ENCODE assay signal across 8 cellular contexts in genomic region chr16:11914759-11915643, GRCh38. TPM values are rescaled to one million over a fixed set of nuclear protein-coding genes. Genes with fewer than 3 reads are reported as not detected.
DNase-seq lines count a peak whose midpoint lies in the region; ATAC-seq, FAIRE-seq and TF ChIP-seq lines count a peak whose summit lies in the region.

No MANE protein-coding gene starts in this region.

- TF ChIP-seq CTCF in transverse colon (IDR thresholded peaks at IDR 0.05) = no peak

- peak overlapping the region; percentile 67 for H2AK5ac ChIP-seq in neuronal stem cell (ENCODE audit: low read depth, low read length)

- peaks cover 18% of the 10 kb centered on the region for H3K36me3 ChIP-seq in NT2/D1 (ENCODE audit: insufficient read depth, insufficient read length, low read length)
- H3K36me3 ChIP-seq in neuronal stem cell (replicated peaks in 1 of 2; ENCODE audit: control insufficient read depth in 2 of 2, insufficient read depth in 2 of 2, low read length in 2 of 2) = peaks cover 0 to 12% of the 10 kb centered on the region in 2 donors
- no peaks in the 10 kb centered on the region for H3K36me3 ChIP-seq in transverse colon

- H2BK15ac ChIP-seq in neuronal stem cell (ENCODE audit: low read length) = no peak overlapping the region

- H4K91ac ChIP-seq in neuronal stem cell (ENCODE audit: low read depth, low read length, poor library complexity) = no peak overlapping the region

- H3K27me3 ChIP-seq in NT2/D1 (ENCODE audit: insufficient read depth, insufficient read length) = no peaks in the 10 kb centered on the region
- H3K27me3 ChIP-seq in neuronal stem cell (ENCODE audit: control insufficient read depth in 3 of 3, insufficient read depth in 3 of 3, low read depth in 1 of 3, low read length in 3 of 3) = no peaks in the 10 kb centered on the region
- no peaks in the 10 kb centered on the region for H3K27me3 ChIP-seq in transverse colon

- no peak for TF ChIP-seq EP300 in transverse colon (IDR thresholded peaks at IDR 0.05; ENCODE audit: low read depth)

- H3K9ac ChIP-seq in NT2/D1 (ENCODE audit: insufficient read length, low read depth) (peak overlapping the region; percentile 80), neuronal stem cell (ENCODE audit: low read depth, low read length, poor library complexity) (peak overlapping the region; percentile 93)

- no peak overlapping the region for H3K4ac ChIP-seq in neuronal stem cell (ENCODE audit: low read length)

- H3K27ac ChIP-seq in neuronal stem cell (replicated peaks; ENCODE audit: low read length) (peak overlapping the region; percentile 35), transverse colon (peak overlapping the region; percentile 97 to 99 (median 98))

- no peak overlapping the region for H2BK12ac ChIP-seq in neuronal stem cell (ENCODE audit: low read length)

- no peak overlapping the region for H3K14ac ChIP-seq in neuronal stem cell (ENCODE audit: low read length)

- ATAC-seq in HG02884 (IDR thresholded peaks at IDR 0.05; ENCODE audit: unreplicated experiment) = peak; percentile 18

- no peak for TF ChIP-seq POLR2A in transverse colon (IDR thresholded peaks at IDR 0.05)

- H2AFZ ChIP-seq in neuronal stem cell (ENCODE audit: low read length) = peak overlapping the region; percentile 98

- peaks cover 6% of the 10 kb centered on the region for H3K4me1 ChIP-seq in NT2/D1 (ENCODE audit: insufficient read depth, insufficient read length)
- peaks cover 10 to 12% of the 10 kb centered on the region in 2 donors for H3K4me1 ChIP-seq in neuronal stem cell (ENCODE audit: control insufficient read depth in 2 of 2, insufficient read depth in 1 of 2, low read depth in 1 of 2, low read length in 2 of 2)
- H3K4me1 ChIP-seq in transverse colon = peaks cover 17 to 56% (median 42%) of the 10 kb centered on the region in 4 donors

- H3K9me3 ChIP-seq in NT2/D1 (ENCODE audit: insufficient read depth, low read length) (no peaks in the 10 kb centered on the region), neuronal stem cell (replicated peaks in 1 of 2; ENCODE audit: control insufficient read depth in 2 of 2, insufficient read depth in 1 of 2, low read depth in 1 of 2, low read length in 2 of 2) (no peaks in the 10 kb centered on the region), transverse colon (no peaks in the 10 kb centered on the region)

- DNase-seq in NCI-H82 (lab: John Stamatoyannopoulos, UW) (peak; percentile 44), NCI-H82 treated with DMSO at 0.1 percent for 48 hours (lab: John Stamatoyannopoulos, UW; ENCODE audit: unreplicated experiment) (no peak), NT2/D1 (ENCODE audit: low read depth, low spot score) (no peak), activated gamma-delta T cell treated with Interleukin-2 at 50 U/mL for 16 hours (peak; percentile 21), frontal cortex (ENCODE audit: low spot score in 2 of 2) (peak; percentile 52 to 56), neuronal stem cell (ENCODE audit: low spot score) (no peak), transverse colon (peak; percentile 53)

- peaks cover 5% of the 10 kb centered on the region for H3K79me1 ChIP-seq in neuronal stem cell (ENCODE audit: low read depth, low read length)

- H4K8ac ChIP-seq in neuronal stem cell (ENCODE audit: low read depth, low read length) = no peak overlapping the region

- H2BK120ac ChIP-seq in neuronal stem cell (ENCODE audit: low read depth, low read length) = no peak overlapping the region

- H3K18ac ChIP-seq in neuronal stem cell (ENCODE audit: low read length) = peak overlapping the region; percentile 97

- intact Hi-C loops in transverse colon (cut with DNase I; ENCODE audit: low total_unique reads) = loop anchor here (5.0 kb wide), 1 partner anchor 62 kb away; the partner anchor contains the start of gene SNX29

- in situ Hi-C loops in transverse colon (cut with MboI; ENCODE audit: low pct_ligation_motif_present in 1 of 4, low pct_unique_long_range_greater_than_20kb in 1 of 4, low sequenced_read_pairs in 3 of 4) = no loop called here

- H3K4me2 ChIP-seq in neuronal stem cell (ENCODE audit: insufficient read depth, low read length, poor library complexity, severe bottlenecking) = peak overlapping the region; percentile 85

- H3K4me3 ChIP-seq in NT2/D1 (ENCODE audit: insufficient read length, low read depth) (peak overlapping the region; percentile 72), neuronal stem cell (ENCODE audit: low read length in 2 of 2) (peak overlapping the region; percentile 92 to 97), transverse colon (peak overlapping the region; percentile 88 to 98 (median 95))

- no CpG with 5 or more reads among the region's 97 CpGs for WGBS in neuronal stem cell (ENCODE audit: extremely low coverage in 2 of 2, insufficient read length in 2 of 2, insufficient replicate concordance in 1 of 2), 2 donors
- 0% methylated on average over 59 of the region's 97 CpGs; no CpG with 5 or more reads in 1 of the 2 donors for WGBS in transverse colon (ENCODE audit: low coverage in 1 of 2), 2 donors

- FAIRE-seq in frontal cortex (lab: Jason Lieb, UNC) = no peak

- H3K23ac ChIP-seq in neuronal stem cell (ENCODE audit: low read depth, low read length, poor library complexity) = peak overlapping the region; percentile 82

- H2BK5ac ChIP-seq in neuronal stem cell (ENCODE audit: low read length) = peak overlapping the region; percentile 68

RNA-seq across cellular contexts. Expression of gene GSPT1, which starts 0.8 kb away (rescaled TPM):
- 59.9 TPM for total RNA-seq in frontal cortex
- 71.7 TPM for polyA plus RNA-seq in neuronal stem cell (2013, experiment 1 of 2)
- polyA plus RNA-seq in neuronal stem cell (2013, experiment 2 of 2) = 74.2 TPM
- total RNA-seq in transverse colon = 10 to 100 TPM; 29.9 to 98.9 (median 64.6) TPM

RNA-seq across cellular contexts. Expression of gene NPIPB2, which starts 26.8 kb away (rescaled TPM):
- total RNA-seq in frontal cortex = 4.9 TPM
- 3.4 TPM for polyA plus RNA-seq in neuronal stem cell (2013, experiment 1 of 2)
- 3.3 TPM for polyA plus RNA-seq in neuronal stem cell (2013, experiment 2 of 2)
- 10 to 100 TPM in 3 of 4 donors, 1 to 10 TPM in 1; 8.7 to 92.3 (median 25.2) TPM for total RNA-seq in transverse colon

RNA-seq across cellular contexts. Expression of gene TNFRSF17, which starts 50.0 kb away (rescaled TPM):
- total RNA-seq in frontal cortex (2.0 TPM), transverse colon (1 to 10 TPM in 2 of 4 donors, not detected in 2; 1.2 to 6.0 TPM)
- polyA plus RNA-seq in neuronal stem cell (2013, experiment 1 of 2) = not detected
- not detected for polyA plus RNA-seq in neuronal stem cell (2013, experiment 2 of 2)

Comparison
In these comparisons a context has a peak if more than half of its experiments do, and no peak if none do; other contexts are left out.
1. DNase-seq: peak in NCI-H82 (single experiment), activated gamma-delta T cell treated with Interleukin-2 at 50 U/mL for 16 hours (single experiment), frontal cortex (2 of 2) and transverse colon (single experiment); none in NCI-H82 treated with DMSO at 0.1 percent for 48 hours (single experiment), NT2/D1 (single experiment) and neuronal stem cell (single experiment).
2. Peak in every context shown above with its lines, with median percentiles within 50 percentile points of each other: H3K4me3 ChIP-seq.